In the genomic region with DNA sequence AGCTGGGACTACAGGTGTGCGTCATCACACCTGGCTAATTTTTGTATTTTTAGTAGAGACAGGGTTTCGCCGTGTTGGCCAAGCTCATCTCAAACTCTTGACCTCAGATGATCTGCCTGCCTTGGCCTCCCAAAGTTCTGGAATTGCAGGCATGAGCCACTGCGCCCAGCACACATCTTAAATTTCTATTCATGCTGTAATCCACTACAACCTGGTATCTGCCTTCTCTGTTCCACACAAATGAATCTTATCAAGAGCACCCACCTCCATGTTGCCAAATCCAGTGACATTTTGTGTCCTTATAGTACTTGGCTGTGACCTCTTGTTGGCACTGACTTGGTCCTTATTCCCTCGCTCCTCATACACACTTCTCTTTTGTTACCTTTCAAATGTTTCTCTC, we compare ENCODE assay signal across 25 cellular contexts.
"Had no signal": no experiment of that assay in that cellular context is flagged by ENCODE, and none has a peak within 500 bp of the region (broad histone marks: within the 10 kb centered on the region; RNA-seq: fewer than 3 reads in every experiment).

No MANE protein-coding gene starts in this region.

- DNase-seq: cortex of kidney; effector memory CD8-positive, alpha-beta T cell; foreskin fibroblast; gastrocnemius medialis; heart left ventricle; kidney; mucosa of descending colon; naive B cell; right lobe of liver; small intestine; stimulated activated CD4-positive, alpha-beta T cell treated with anti-CD3 and anti-CD28 coated beads, Interleukin-2, amount 100 ng/mL, for 24 hours; stimulated activated CD4-positive, alpha-beta T cell treated with anti-CD3 and anti-CD28 coated beads, Interleukin-4, amount 100 ng/mL, for 24 hours; stimulated activated naive CD4-positive, alpha-beta T cell treated with Interleukin-2 at 50 U/mL for 16 hours; stomach; thyroid gland; upper lobe of left lung had no signal

- H3K9me3 ChIP-seq: gastrocnemius medialis, heart left ventricle, mucosa of descending colon, right lobe of liver, stomach, thyroid gland, upper lobe of left lung had no signal

- H3K9ac ChIP-seq: neural progenitor cell, parathyroid adenoma had no signal

- H3K27ac ChIP-seq: gastrocnemius medialis, heart left ventricle, hepatocyte, neural progenitor cell, parathyroid adenoma, right lobe of liver, stomach, thyroid gland, upper lobe of left lung had no signal

- H3K36me3 ChIP-seq: gastrocnemius medialis, heart left ventricle, neural progenitor cell, right lobe of liver, stomach, thyroid gland, upper lobe of left lung had no signal

- H3K4me3 ChIP-seq: gastrocnemius medialis, heart left ventricle, hepatocyte, lung, mucosa of descending colon, neural progenitor cell, right lobe of liver, stomach, thyroid gland, upper lobe of left lung had no signal

- H3K9me3 Mint-ChIP-seq: effector memory CD8-positive, alpha-beta T cell; memory B cell; mesothelial cell of epicardium; naive B cell; natural killer cell treated with Interleukin-12 subunit alpha and Interleukin-12 subunit beta and Interleukin-15 and Interleukin-18, amount 100 ng/mL, for 72 hours; stimulated activated effector memory CD8-positive, alpha-beta T cell treated with anti-CD3 and anti-CD28 coated beads, Interleukin-12 subunit alpha, Interleukin-12 subunit beta, amount 100 ng/mL, for 72 hours had no signal

- H3K4me1 ChIP-seq: gastrocnemius medialis, parathyroid adenoma, right lobe of liver, thyroid gland had no signal

- H3K27me3 ChIP-seq: gastrocnemius medialis, heart left ventricle, hepatocyte, neural progenitor cell, right lobe of liver, stomach, thyroid gland, upper lobe of left lung had no signal

- H3K4me2 ChIP-seq: hepatocyte, neural progenitor cell had no signal

- H3K79me2 ChIP-seq: hepatocyte, parathyroid adenoma had no signal

- H2AFZ ChIP-seq: hepatocyte, neural progenitor cell, parathyroid adenoma had no signal

- H3K27me3 Mint-ChIP-seq: effector memory CD8-positive, alpha-beta T cell; memory B cell; naive B cell had no signal

- H3K4me3 Mint-ChIP-seq: effector memory CD8-positive, alpha-beta T cell; memory B cell; mesothelial cell of epicardium; naive B cell; natural killer cell treated with Interleukin-12 subunit alpha and Interleukin-12 subunit beta and Interleukin-15 and Interleukin-18, amount 100 ng/mL, for 72 hours; neural progenitor cell; stimulated activated effector memory CD8-positive, alpha-beta T cell treated with anti-CD3 and anti-CD28 coated beads, Interleukin-12 subunit alpha, Interleukin-12 subunit beta, amount 100 ng/mL, for 72 hours had no signal

- H3K36me3 Mint-ChIP-seq: memory B cell; mesothelial cell of epicardium; naive B cell; stimulated activated effector memory CD8-positive, alpha-beta T cell treated with anti-CD3 and anti-CD28 coated beads, Interleukin-12 subunit alpha, Interleukin-12 subunit beta, amount 100 ng/mL, for 72 hours had no signal

- H3K27ac Mint-ChIP-seq: effector memory CD8-positive, alpha-beta T cell; memory B cell; mesothelial cell of epicardium; natural killer cell treated with Interleukin-12 subunit alpha and Interleukin-12 subunit beta and Interleukin-15 and Interleukin-18, amount 100 ng/mL, for 72 hours; neural progenitor cell; progenitor cell of endocrine pancreas; stimulated activated effector memory CD8-positive, alpha-beta T cell treated with anti-CD3 and anti-CD28 coated beads, Interleukin-12 subunit alpha, Interleukin-12 subunit beta, amount 100 ng/mL, for 72 hours had no signal
